Comparison of ENCODE assay signal across 11 cellular contexts in the genomic region with DNA sequence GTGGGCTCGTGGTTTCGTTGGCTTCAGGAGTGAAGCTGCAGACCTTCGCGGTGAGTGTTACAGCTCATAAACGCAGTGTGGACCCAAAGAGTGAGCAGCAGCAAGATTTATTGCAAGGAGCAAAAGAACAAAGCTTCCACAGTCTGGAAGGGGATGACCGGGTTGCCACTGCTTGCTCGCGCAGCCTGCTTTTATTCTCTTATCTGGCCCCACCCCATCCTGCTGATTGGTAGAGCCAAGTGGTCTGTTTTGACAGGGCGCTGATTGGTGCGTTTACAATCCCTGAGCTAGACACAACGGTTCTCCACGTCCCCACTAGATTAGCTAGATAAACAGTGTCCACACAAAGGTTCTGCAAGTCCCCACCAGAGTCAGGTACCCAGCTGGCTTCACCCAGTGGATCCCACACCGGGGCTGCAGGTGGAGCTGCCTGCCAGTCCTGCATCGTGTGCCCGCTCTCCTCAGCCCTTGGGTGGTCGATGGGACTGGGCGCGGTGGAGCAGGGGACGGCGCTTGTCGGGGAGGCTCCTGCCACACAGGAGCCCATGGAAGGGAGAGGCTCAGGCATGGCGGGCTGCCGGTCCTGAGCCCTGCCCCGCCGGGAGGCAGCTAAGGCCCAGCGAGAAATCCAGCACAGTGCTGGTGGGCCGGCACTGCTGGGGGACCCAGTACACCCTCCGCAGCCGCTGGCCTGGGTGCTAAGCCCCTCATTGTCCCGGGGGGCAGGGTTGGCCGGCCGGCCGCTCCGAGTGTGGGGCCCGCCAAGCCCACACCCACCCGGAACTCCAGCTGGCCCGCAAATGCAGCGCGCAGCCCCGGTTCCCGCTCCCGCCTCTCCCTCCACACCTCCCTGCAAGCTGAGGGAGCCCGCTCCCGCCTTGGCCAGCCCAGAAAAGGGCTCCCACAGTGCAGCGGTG. TPM values are rescaled to one million over a fixed set of nuclear protein-coding genes. Genes with fewer than 3 reads are reported as not detected.
DNase-seq lines count a peak whose midpoint lies in the region; ATAC-seq and TF ChIP-seq lines count a peak whose summit lies in the region.
"Not testable (repeated sequence)": the region's sequence is repeated elsewhere in the genome, so short reads cannot be mapped to it uniquely, and the experiment has no call there.
"Had no signal": no experiment of that assay in that cellular context is flagged by ENCODE, and none has a peak within 500 bp of the region (broad histone marks: within the 10 kb centered on the region; RNA-seq: fewer than 3 reads in every experiment).

No MANE protein-coding gene starts in this region.

- H3K27me3 ChIP-seq in neuronal stem cell (ENCODE audit: control insufficient read depth in 3 of 3, insufficient read depth in 3 of 3, low read depth in 1 of 3, low read length in 3 of 3); upper lobe of right lung: not testable (repeated sequence)

- not testable (repeated sequence) for H3K27ac Mint-ChIP-seq in natural killer cell treated with Interleukin-12 subunit alpha and Interleukin-12 subunit beta and Interleukin-15 and Interleukin-18, amount 100 ng/mL, for 72 hours

- peak overlapping the region; percentile 95 for H3K27ac ChIP-seq in VCaP
- H3K27ac ChIP-seq in cingulate gyrus (ENCODE audit: low read depth, low read length), result peak overlapping the region; percentile 99
- not testable (repeated sequence) for H3K27ac ChIP-seq in neuronal stem cell (replicated peaks; ENCODE audit: low read length); upper lobe of right lung
- H3K27ac ChIP-seq in temporal lobe (ENCODE audit: low read depth, low read length), result peak overlapping the region; percentile 99

- not testable (repeated sequence) for H3K14ac ChIP-seq in neuronal stem cell (ENCODE audit: low read length)

- H2AK5ac ChIP-seq in neuronal stem cell (ENCODE audit: low read depth, low read length), result not testable (repeated sequence)

- H3K36me3 Mint-ChIP-seq in natural killer cell treated with Interleukin-12 subunit alpha and Interleukin-12 subunit beta and Interleukin-15 and Interleukin-18, amount 100 ng/mL, for 72 hours, result not testable (repeated sequence)

- H3K18ac ChIP-seq in neuronal stem cell (ENCODE audit: low read length), result peak overlapping the region; percentile 32

- not testable (repeated sequence) for ATAC-seq in natural killer cell treated with Interleukin-12 subunit alpha and Interleukin-12 subunit beta and Interleukin-15 and Interleukin-18, amount 100 ng/mL, for 72 hours; upper lobe of right lung

- not testable (repeated sequence) for H3K4ac ChIP-seq in neuronal stem cell (ENCODE audit: low read length)

- peak overlapping the region; percentile 38 for H3K4me3 Mint-ChIP-seq in natural killer cell treated with Interleukin-12 subunit alpha and Interleukin-12 subunit beta and Interleukin-15 and Interleukin-18, amount 100 ng/mL, for 72 hours

- H3K9me3 Mint-ChIP-seq in natural killer cell treated with Interleukin-12 subunit alpha and Interleukin-12 subunit beta and Interleukin-15 and Interleukin-18, amount 100 ng/mL, for 72 hours, result not testable (repeated sequence)

- not testable (repeated sequence) for TF ChIP-seq CTCF in VCaP (conservative IDR thresholded peaks at IDR 0.05); upper lobe of right lung (IDR thresholded peaks at IDR 0.05)

- H3K36me3 ChIP-seq in neuronal stem cell (replicated peaks in 1 of 2; ENCODE audit: control insufficient read depth in 2 of 2, insufficient read depth in 2 of 2, low read length in 2 of 2); upper lobe of right lung: not testable (repeated sequence)

- H3K4me1 Mint-ChIP-seq in natural killer cell treated with Interleukin-12 subunit alpha and Interleukin-12 subunit beta and Interleukin-15 and Interleukin-18, amount 100 ng/mL, for 72 hours (ENCODE audit: low read depth in 2 of 2), result not testable (repeated sequence)

- H2BK15ac ChIP-seq in neuronal stem cell (ENCODE audit: low read length), result not testable (repeated sequence)

- peaks cover 3 to 12% of the 10 kb centered on the region in 2 donors for H3K27me3 Mint-ChIP-seq in natural killer cell treated with Interleukin-12 subunit alpha and Interleukin-12 subunit beta and Interleukin-15 and Interleukin-18, amount 100 ng/mL, for 72 hours

- H3K79me1 ChIP-seq in neuronal stem cell (ENCODE audit: low read depth, low read length), result not testable (repeated sequence)

- intact Hi-C loops in upper lobe of right lung (cut with DNase I), result not testable (repeated sequence)

- H3K9ac ChIP-seq in neuronal stem cell (ENCODE audit: low read depth, low read length, poor library complexity), result not testable (repeated sequence)

- H4K8ac ChIP-seq in neuronal stem cell (ENCODE audit: low read depth, low read length), result not testable (repeated sequence)

- H3K23ac ChIP-seq in neuronal stem cell (ENCODE audit: low read depth, low read length, poor library complexity), result not testable (repeated sequence)

- DNase-seq in left kidney (ENCODE audit: low read depth, low spot score), result peak; percentile 35
- DNase-seq in natural killer cell treated with Interleukin-12 subunit alpha and Interleukin-12 subunit beta and Interleukin-15 and Interleukin-18, amount 100 ng/mL, for 72 hours (ENCODE audit: low spot score); neuronal stem cell (ENCODE audit: low spot score): not testable (repeated sequence)
- peak; percentile 44 for DNase-seq in upper lobe of right lung

- not testable (repeated sequence) for H2AFZ ChIP-seq in neuronal stem cell (ENCODE audit: low read length)

- H2BK5ac ChIP-seq in neuronal stem cell (ENCODE audit: low read length), result not testable (repeated sequence)

- not testable (repeated sequence) for H2BK12ac ChIP-seq in neuronal stem cell (ENCODE audit: low read length)

- not testable (repeated sequence) for H3K9me3 ChIP-seq in neuronal stem cell (replicated peaks in 1 of 2; ENCODE audit: control insufficient read depth in 2 of 2, insufficient read depth in 1 of 2, low read depth in 1 of 2, low read length in 2 of 2); upper lobe of right lung

- H3K4me2 ChIP-seq in neuronal stem cell (ENCODE audit: insufficient read depth, low read length, poor library complexity, severe bottlenecking), result not testable (repeated sequence)

- WGBS in neuronal stem cell (ENCODE audit: extremely low coverage in 2 of 2, insufficient read length in 2 of 2, insufficient replicate concordance in 1 of 2), 2 donors, result no CpG with 5 or more reads among the region's 45 CpGs

- not testable (repeated sequence) for H3K4me3 ChIP-seq in neuronal stem cell (ENCODE audit: low read length in 2 of 2); upper lobe of right lung

- H4K91ac ChIP-seq in neuronal stem cell (ENCODE audit: low read depth, low read length, poor library complexity), result not testable (repeated sequence)

- H3K4me1 ChIP-seq in neuronal stem cell (ENCODE audit: control insufficient read depth in 2 of 2, insufficient read depth in 1 of 2, low read depth in 1 of 2, low read length in 2 of 2), result not testable (repeated sequence)
- peaks cover 38% of the 10 kb centered on the region for H3K4me1 ChIP-seq in upper lobe of right lung

- not testable (repeated sequence) for H2BK120ac ChIP-seq in neuronal stem cell (ENCODE audit: low read depth, low read length)

RNA-seq across cellular contexts. Expression of a gene that starts 44.0 kb away (rescaled TPM):
- under 1 TPM in 1 of 2 donors, not detected in 1; 0.33 TPM for total RNA-seq in natural killer cell treated with Interleukin-12 subunit alpha and Interleukin-12 subunit beta and Interleukin-15 and Interleukin-18, amount 100 ng/mL, for 72 hours
- polyA plus RNA-seq in neuronal stem cell (2013, experiment 1 of 2), result 0.01 TPM
- polyA plus RNA-seq in neuronal stem cell (2013, experiment 2 of 2), result not detected
- total RNA-seq in temporal lobe (6.4 TPM), upper lobe of right lung (156 TPM)
- total RNA-seq: A673; CD4-positive, alpha-beta T cell had no signal
- polyA plus RNA-seq: CD8-positive, alpha-beta memory T cell; H1 had no signal

Comparison
In these comparisons a context has a peak if more than half of its experiments do, and no peak if none do; other contexts are left out.
1. RNA of a gene that starts 44.0 kb away (total RNA-seq): 156 TPM in upper lobe of right lung (single experiment); 6.4 TPM in temporal lobe (single experiment) and 0.33 TPM in natural killer cell treated with Interleukin-12 subunit alpha and Interleukin-12 subunit beta and Interleukin-15 and Interleukin-18, amount 100 ng/mL, for 72 hours; every median in the first group is over 10 times any median in the second.